ENCODE assay signal across 8 cellular contexts in the genomic region with DNA sequence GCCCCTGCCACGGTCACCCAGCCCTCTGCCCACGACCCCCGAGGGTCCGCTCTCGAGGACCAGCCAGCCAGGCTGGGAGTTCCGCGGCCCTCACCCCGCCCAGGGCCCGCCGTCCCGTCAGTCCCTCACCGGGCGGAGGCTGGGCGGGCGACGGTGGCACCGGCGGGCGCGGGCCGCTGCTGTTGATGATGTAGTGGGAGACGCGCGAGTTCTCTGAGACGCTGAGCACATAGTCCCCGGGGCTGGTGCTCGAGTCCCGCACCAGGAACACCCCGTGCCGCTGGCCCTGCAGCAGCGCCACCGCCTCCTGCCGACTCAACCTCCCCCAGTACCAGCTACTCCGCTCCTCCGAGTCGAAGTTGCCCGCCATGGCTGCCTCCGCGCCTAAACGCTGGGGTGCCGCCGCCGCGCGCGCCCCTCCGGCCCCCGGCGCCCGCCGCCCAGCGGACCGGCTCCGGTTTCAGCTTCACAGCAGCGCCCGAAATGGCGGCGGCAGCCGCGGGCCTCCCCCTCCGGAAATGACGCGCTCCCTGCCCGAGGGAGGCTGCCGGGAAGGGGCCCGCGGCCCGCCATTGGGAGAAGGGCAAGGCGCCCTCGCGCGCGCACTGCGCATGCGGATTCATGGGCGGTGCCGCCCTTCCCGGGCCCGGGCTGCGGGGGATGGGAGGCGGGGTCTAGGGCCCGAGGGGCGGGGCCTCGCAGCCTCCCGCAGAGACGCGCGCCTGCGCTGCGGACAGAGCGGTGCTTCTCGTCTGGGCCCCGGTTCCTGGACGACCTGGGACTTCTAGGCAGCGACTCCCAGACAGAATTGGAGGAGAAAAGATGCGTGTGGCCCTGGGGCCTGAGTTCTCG. TPM values are rescaled to one million over a fixed set of nuclear protein-coding genes. Genes with fewer than 3 reads are reported as not detected.
A peak's percentile ranks its signal among the peaks of the same experiment; 100 is the strongest.
DNase-seq lines count a peak whose midpoint lies in the region; ATAC-seq and TF ChIP-seq lines count a peak whose summit lies in the region.

A gene (minus strand): TSS at position 485 of the 852 bp plus-strand sequence. CDS start 115 bp downstream, at position 370.

- H3K27ac Mint-ChIP-seq in activated CD4-positive, alpha-beta T cell treated with anti-CD3 and anti-CD28 coated beads for 36 hours, result peak within 1 kb of the TSS; percentile 89
- peak within 1 kb of the TSS; percentile 96 for H3K27ac Mint-ChIP-seq in chondrocyte (ENCODE audit: unreplicated experiment)

- peak; percentile 90 for TF ChIP-seq POLR2A in GM19099 (IDR thresholded peaks at IDR 0.05; ENCODE audit: extremely low read depth, insufficient read length, low read depth)

- TF ChIP-seq CTCF in chondrocyte (IDR thresholded peaks at IDR 0.05) (no peak), kidney epithelial cell (IDR thresholded peaks at IDR 0.05; ENCODE audit: insufficient read depth, low read length, poor library complexity, severe bottlenecking) (no peak)

- POLR2A ChIA-PET in activated CD4-positive, alpha-beta T cell treated with anti-CD3 and anti-CD28 coated beads for 36 hours (lab: Charles Lee), result no interaction called here

- no peaks in the 10 kb centered on the region for H3K9me3 Mint-ChIP-seq in activated CD4-positive, alpha-beta T cell treated with anti-CD3 and anti-CD28 coated beads for 36 hours (ENCODE audit: low read depth)
- no peaks in the 10 kb centered on the region for H3K9me3 Mint-ChIP-seq in chondrocyte (ENCODE audit: low read depth)

- no peaks in the 10 kb centered on the region for H3K27me3 ChIP-seq in kidney epithelial cell (ENCODE audit: control insufficient read depth, insufficient read depth, low read length)

- peaks cover 22% of the 10 kb centered on the region for H3K36me3 Mint-ChIP-seq in activated CD4-positive, alpha-beta T cell treated with anti-CD3 and anti-CD28 coated beads for 36 hours (ENCODE audit: low read depth)
- peaks cover 2% of the 10 kb centered on the region for H3K36me3 Mint-ChIP-seq in chondrocyte (ENCODE audit: low read depth)

- intact Hi-C loops in activated CD4-positive, alpha-beta T cell treated with anti-CD3 and anti-CD28 coated beads for 36 hours (cut with DNase I, micrococcal nuclease), result loop anchor here (1.0 to 5.0 kb wide), 14 partner anchors 35 to 945 kb away; a partner anchor contains a TSS

- peaks cover 9% of the 10 kb centered on the region for H3K27me3 Mint-ChIP-seq in activated CD4-positive, alpha-beta T cell treated with anti-CD3 and anti-CD28 coated beads for 36 hours
- no peaks in the 10 kb centered on the region for H3K27me3 Mint-ChIP-seq in chondrocyte (ENCODE audit: low read depth)

- peak within 1 kb of the TSS; percentile 82 for H3K4me3 Mint-ChIP-seq in activated CD4-positive, alpha-beta T cell treated with anti-CD3 and anti-CD28 coated beads for 36 hours
- peak within 1 kb of the TSS; percentile 83 for H3K4me3 Mint-ChIP-seq in chondrocyte (ENCODE audit: unreplicated experiment)

- peak; percentile 51 to 54 for DNase-seq in AML-193 (lab: John Stamatoyannopoulos, UW)
- DNase-seq in NCI-H510A (lab: John Stamatoyannopoulos, UW), result peak; percentile 83
- peak; percentile 99 for DNase-seq in activated CD4-positive, alpha-beta T cell treated with anti-CD3 and anti-CD28 coated beads for 36 hours
- peak; percentile 97 for DNase-seq in chondrocyte (ENCODE audit: low spot score)
- DNase-seq in kidney epithelial cell (ENCODE audit: low read depth), result no peak
- peak; percentile 98 for DNase-seq in stimulated activated CD4-positive, alpha-beta T cell treated with anti-CD3 and anti-CD28 coated beads, Interleukin-15, amount 100 ng/mL, for 24 hours

- ATAC-seq in HG03432 (IDR thresholded peaks at IDR 0.05; ENCODE audit: unreplicated experiment), result peak; percentile 86
- peak; percentile 93 for ATAC-seq in activated CD4-positive, alpha-beta T cell treated with anti-CD3 and anti-CD28 coated beads for 36 hours

- peak within 1 kb of the TSS; percentile 92 for H3K4me3 ChIP-seq in kidney epithelial cell (ENCODE audit: low read depth, low read length)

- CTCF ChIA-PET in activated CD4-positive, alpha-beta T cell treated with anti-CD3 and anti-CD28 coated beads for 36 hours (lab: Charles Lee), result interaction anchor here (1.1 kb wide), 2 partner anchors 93 to 94 kb away, joined by 4 to 6 read pairs; no protein-coding TSS in a partner anchor

- no peaks in the 10 kb centered on the region for H3K36me3 ChIP-seq in kidney epithelial cell (ENCODE audit: control insufficient read depth, insufficient read depth, low read length)

- peaks cover 46% of the 10 kb centered on the region for H3K4me1 Mint-ChIP-seq in activated CD4-positive, alpha-beta T cell treated with anti-CD3 and anti-CD28 coated beads for 36 hours
- peaks cover 59% of the 10 kb centered on the region for H3K4me1 Mint-ChIP-seq in chondrocyte (ENCODE audit: low read depth)

RNA-seq across cellular contexts. Expression of the gene that starts here (rescaled TPM):
- 10 to 100 TPM; 10.1 to 11.6 TPM for total RNA-seq in activated CD4-positive, alpha-beta T cell treated with anti-CD3 and anti-CD28 coated beads for 36 hours
- 65.8 to 70.4 TPM (median 70.4 TPM) in 3 replicates for total RNA-seq in chondrocyte
- 81.7 and 84.9 TPM in 2 replicates for total RNA-seq in kidney epithelial cell
